Comparison of ENCODE assay signal across 23 cellular contexts in the genomic region with DNA sequence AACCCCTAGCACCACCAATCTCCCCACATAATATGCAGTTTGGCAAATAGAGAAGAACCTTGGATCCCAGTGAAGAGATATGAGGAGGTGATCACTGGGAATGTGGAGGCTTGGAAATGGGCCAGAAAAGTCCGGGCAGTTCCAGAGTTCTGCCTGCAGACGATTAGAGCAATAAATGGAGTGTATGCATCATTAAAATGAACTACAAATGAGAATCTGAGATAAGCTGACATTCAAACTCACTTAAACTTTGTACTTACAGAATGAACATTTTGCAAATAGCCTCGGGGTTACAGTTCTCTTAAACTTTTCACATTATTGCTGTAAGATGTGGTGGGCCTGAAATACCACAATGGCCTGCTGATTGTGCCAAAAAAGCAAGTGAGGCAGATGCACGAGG. TPM values are rescaled to one million over a fixed set of nuclear protein-coding genes. Genes with fewer than 3 reads are reported as not detected.
DNase-seq lines count a peak whose midpoint lies in the region; ATAC-seq and TF ChIP-seq lines count a peak whose summit lies in the region.
"Had no signal": no experiment of that assay in that cellular context is flagged by ENCODE, and none has a peak within 500 bp of the region (broad histone marks: within the 10 kb centered on the region; RNA-seq: fewer than 3 reads in every experiment).

No MANE protein-coding gene starts in this region.

- H3K36me3 ChIP-seq in breast epithelium: no peaks in the 10 kb centered on the region
- no peaks in the 10 kb centered on the region for H3K36me3 ChIP-seq in adipocyte (ENCODE audit: control insufficient read depth, insufficient read depth, low read length, severe bottlenecking)
- H3K36me3 ChIP-seq in vagina: no peaks in the 10 kb centered on the region
- H3K36me3 ChIP-seq: BLaER1 treated with 17β-estradiol and CSF1 and Interleukin-3, amounts not matched to agents 10 nM and 100 nM; SJCRH30; WERI-Rb-1 had no signal

- no peak overlapping the region for H3K4me3 ChIP-seq in breast epithelium
- H3K4me3 ChIP-seq in adipocyte (ENCODE audit: low read length): no peak overlapping the region
- H3K4me3 ChIP-seq in vagina: no peak overlapping the region
- H3K4me3 ChIP-seq: BLaER1 treated with 17β-estradiol and CSF1 and Interleukin-3, amounts not matched to agents 10 nM and 100 nM; body of pancreas; SJCRH30 had no signal

- H3K27ac ChIP-seq in breast epithelium (no peak overlapping the region), vagina (peak overlapping the region; percentile 63)
- H3K27ac ChIP-seq: BLaER1 treated with 17β-estradiol and CSF1 and Interleukin-3, amounts not matched to agents 10 nM and 100 nM; body of pancreas; SJCRH30; WERI-Rb-1 had no signal

- H3K9me3 ChIP-seq in breast epithelium (no peaks in the 10 kb centered on the region), adipocyte (ENCODE audit: control insufficient read depth, low read length) (no peaks in the 10 kb centered on the region), vagina (no peaks in the 10 kb centered on the region)
- H3K9me3 ChIP-seq: body of pancreas, SJCRH30 had no signal

- peak overlapping the region; percentile 37 for H3K27ac Mint-ChIP-seq in MCF 10A (ENCODE audit: low read depth, unreplicated experiment)
- H3K27ac Mint-ChIP-seq: HFFc6, natural killer cell had no signal

- POLR2A ChIA-PET in MCF 10A (lab: Yijun Ruan, JAX): interaction anchor here (0.9 to 1.4 kb wide), 2 partner anchors 25 to 28 kb away, joined by 4 to 7 read pairs; no protein-coding TSS in a partner anchor

- no TSS peak for BruUV-seq in MCF 10A (replicated peaks; lab: Mats Ljungman, UMichigan)

- DNase-seq in MCF 10A (ENCODE audit: unreplicated experiment) (no peak), breast epithelium (ENCODE audit: low spot score in 2 of 2) (no peak), adipocyte (ENCODE audit: low read depth) (peak; percentile 52), foreskin melanocyte (peak; percentile 91), vagina (ENCODE audit: extremely low spot score in 2 of 2) (no peak), amniotic stem cell (lab: John Stamatoyannopoulos, UW) (no peak)
- DNase-seq: activated CD4-positive, alpha-beta T cell treated with anti-CD3 and anti-CD28 coated beads, Interleukin-2, amount 50 U/mL, for 48 hours; activated naive CD4-positive, alpha-beta T cell treated with Interleukin-2 at 50 U/mL for 16 hours; activated T-cell treated with anti-CD3 and anti-CD28 coated beads for 4 hours; body of pancreas; HFFc6; hypothalamus; islet precursor cell; KG1; natural killer cell; NCI-H526 treated with DMSO at 0.1 percent for 48 hours; stimulated activated CD4-positive, alpha-beta T cell treated with anti-CD3 and anti-CD28 coated beads, Interleukin-2, amount 100 ng/mL, for 24 hours; WERI-Rb-1 had no signal

- TF ChIP-seq POLR2A in breast epithelium (IDR thresholded peaks at IDR 0.05): no peak
- TF ChIP-seq POLR2A in vagina (IDR thresholded peaks at IDR 0.05): no peak

- H3K4me1 ChIP-seq in breast epithelium: no peaks in the 10 kb centered on the region
- peaks cover 9% of the 10 kb centered on the region for H3K4me1 ChIP-seq in adipocyte (ENCODE audit: control insufficient read depth, insufficient read depth, low read length)
- H3K4me1 ChIP-seq in vagina: peaks cover 11% of the 10 kb centered on the region
- H3K4me1 ChIP-seq: BLaER1 treated with 17β-estradiol and CSF1 and Interleukin-3, amounts not matched to agents 10 nM and 100 nM; body of pancreas; SJCRH30 had no signal

- peaks cover 10% of the 10 kb centered on the region for H3K9me3 Mint-ChIP-seq in MCF 10A (ENCODE audit: unreplicated experiment)
- H3K9me3 Mint-ChIP-seq: HFFc6, natural killer cell had no signal

- H3K27me3 ChIP-seq in breast epithelium (no peaks in the 10 kb centered on the region), adipocyte (replicated peaks; ENCODE audit: control insufficient read depth, insufficient read depth, low read length) (no peaks in the 10 kb centered on the region), vagina (no peaks in the 10 kb centered on the region)
- H3K27me3 ChIP-seq: BLaER1 treated with 17β-estradiol and CSF1 and Interleukin-3, amounts not matched to agents 10 nM and 100 nM; body of pancreas; SJCRH30 had no signal

- H3K4me1 Mint-ChIP-seq in MCF 10A (ENCODE audit: insufficient read depth, unreplicated experiment): peaks cover 24% of the 10 kb centered on the region
- H3K4me1 Mint-ChIP-seq: natural killer cell had no signal

- CTCF ChIA-PET in MCF 10A (lab: Yijun Ruan, JAX): interaction anchor here (0.7 to 0.8 kb wide), 3 partner anchors 18 to 485 kb away, joined by 3 to 4 read pairs (median 3); no protein-coding TSS in a partner anchor

- intact Hi-C loops in MCF 10A (cut with micrococcal nuclease) (no loop called here), breast epithelium (cut with DNase I; ENCODE audit: low total_unique reads) (no loop called here), vagina (cut with DNase I) (no loop called here)

- no peak overlapping the region for H3K4me3 Mint-ChIP-seq in MCF 10A (ENCODE audit: unreplicated experiment)
- H3K4me3 Mint-ChIP-seq: HFFc6, natural killer cell had no signal

- H3K9ac ChIP-seq in adipocyte (ENCODE audit: low read length): no peak overlapping the region
- H3K9ac ChIP-seq: BLaER1 treated with 17β-estradiol and CSF1 and Interleukin-3, amounts not matched to agents 10 nM and 100 nM had no signal

- peaks cover 4% of the 10 kb centered on the region for H3K36me3 Mint-ChIP-seq in MCF 10A (ENCODE audit: insufficient read depth, unreplicated experiment)
- H3K36me3 Mint-ChIP-seq: natural killer cell had no signal

- ATAC-seq in HG03460 (IDR thresholded peaks at IDR 0.05; ENCODE audit: unreplicated experiment): no peak
- ATAC-seq in GM18907 (IDR thresholded peaks at IDR 0.05; ENCODE audit: unreplicated experiment): no peak
- ATAC-seq: body of pancreas, natural killer cell had no signal

- TF ChIP-seq CTCF in MCF 10A (IDR thresholded peaks at IDR 0.05; ENCODE audit: unreplicated experiment) (no peak), breast epithelium (IDR thresholded peaks at IDR 0.05) (no peak), vagina (IDR thresholded peaks at IDR 0.05) (no peak)

- no peaks in the 10 kb centered on the region for H3K27me3 Mint-ChIP-seq in MCF 10A (ENCODE audit: insufficient read depth, unreplicated experiment)

RNA-seq across cellular contexts. Expression of a gene that starts 23.0 kb away (rescaled TPM):
- 45.9 and 93.3 TPM in 2 replicates for total RNA-seq in MCF 10A (2022)
- 10 to 100 TPM; 36.8 to 61.8 (median 41.3) TPM for total RNA-seq in breast epithelium
- total RNA-seq in vagina: 24.8 TPM
- total RNA-seq: T-helper 2 cell treated with Interferon-gamma antibody and Interleukin-4, amounts not matched to agents 100 ng/mL and 5 ng/mL, for 36 hours had no signal

Comparison
In these comparisons a context has a peak if more than half of its experiments do, and no peak if none do; other contexts are left out.
1. DNase-seq: peak in adipocyte (single experiment) and foreskin melanocyte (single experiment); none in MCF 10A (single experiment), breast epithelium (0 of 2), vagina (0 of 2) and amniotic stem cell (single experiment).